Comparison of ENCODE assay signal across 15 cellular contexts in the genomic region with DNA sequence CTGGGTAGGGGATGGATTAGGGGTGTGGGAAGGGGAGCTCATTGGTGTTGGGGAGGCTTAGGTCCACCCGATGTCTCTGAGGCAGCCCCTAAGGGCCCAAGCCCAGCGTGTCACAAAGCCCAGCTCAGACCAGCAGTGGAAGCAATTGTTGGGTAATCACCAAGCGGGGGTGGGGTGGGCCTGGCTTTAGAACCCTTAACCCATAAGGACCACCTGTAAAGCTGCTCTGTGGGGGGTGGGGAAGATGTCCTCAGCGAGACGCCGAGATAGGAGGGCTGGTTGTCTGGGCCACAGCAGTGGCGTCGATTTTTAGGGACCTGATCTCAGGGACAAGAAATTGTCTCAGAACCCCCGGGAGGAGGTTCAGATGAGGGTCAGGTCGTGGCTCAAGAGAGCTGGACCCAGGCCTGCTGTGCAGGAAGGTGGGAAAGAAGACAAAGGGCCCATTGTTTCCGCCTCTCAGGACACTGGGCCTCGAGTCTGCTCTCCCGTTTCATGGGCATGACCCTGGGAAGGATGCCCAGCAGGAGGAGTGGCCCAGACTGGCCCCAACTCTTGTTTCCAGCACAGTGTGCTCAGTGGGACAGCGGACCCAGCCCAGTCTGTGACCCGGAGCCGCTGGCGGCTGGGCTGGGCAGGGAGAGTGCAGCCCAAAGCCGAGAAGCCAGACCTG. TPM values are rescaled to one million over a fixed set of nuclear protein-coding genes. Genes with fewer than 3 reads are reported as not detected.
DNase-seq lines count a peak whose midpoint lies in the region; ATAC-seq and TF ChIP-seq lines count a peak whose summit lies in the region.
"Had no signal": no experiment of that assay in that cellular context is flagged by ENCODE, and none has a peak within 500 bp of the region (broad histone marks: within the 10 kb centered on the region; RNA-seq: fewer than 3 reads in every experiment).

No MANE protein-coding gene starts in this region.

- WGBS in aorta, 2 donors, result 62 to 63% methylated on average over 18 of the region's 18 CpGs

- intact Hi-C loops in breast epithelium (cut with DNase I; ENCODE audit: low total_unique reads), result no loop called here
- intact Hi-C loops in MCF 10A (cut with micrococcal nuclease), result no loop called here
- intact Hi-C loops in aorta (cut with DNase I), result no loop called here

- DNase-seq in breast epithelium (ENCODE audit: low spot score in 2 of 2) (peak; percentile 48 to 75), MCF 10A (ENCODE audit: unreplicated experiment) (no peak), globus pallidus (ENCODE audit: low spot score) (peak; percentile 82), mucosa of gallbladder (ENCODE audit: low spot score) (peak; percentile 56), aorta (peak in 1 of 2 donors; percentile 44), DMS114 treated with DMSO at 0.1 percent for 48 hours (lab: John Stamatoyannopoulos, UW; ENCODE audit: unreplicated experiment) (no peak), AG20443 (ENCODE audit: low spot score) (no peak), ecto neural progenitor cell (ENCODE audit: low spot score) (no peak)
- DNase-seq: HFFc6, upper lobe of left lung had no signal

- H3K27me3 ChIP-seq in breast epithelium (no peaks in the 10 kb centered on the region), aorta (ENCODE audit: control insufficient read depth in 1 of 2, insufficient read depth in 2 of 2, low read length in 1 of 2) (no peaks in the 10 kb centered on the region)
- H3K27me3 ChIP-seq: upper lobe of left lung had no signal

- BruUV-seq in MCF 10A (replicated peaks; lab: Mats Ljungman, UMichigan), result no TSS peak

- no peak for TF ChIP-seq POLR2A in breast epithelium (IDR thresholded peaks at IDR 0.05)

- ATAC-seq in aorta (ENCODE audit: low FRiP score), result peak; percentile 22

- peaks cover 36% of the 10 kb centered on the region for H3K36me3 Mint-ChIP-seq in MCF 10A (ENCODE audit: insufficient read depth, unreplicated experiment)

- H3K4me1 Mint-ChIP-seq in MCF 10A (ENCODE audit: insufficient read depth, unreplicated experiment), result peaks cover 23% of the 10 kb centered on the region

- no peaks in the 10 kb centered on the region for H3K27me3 Mint-ChIP-seq in MCF 10A (ENCODE audit: insufficient read depth, unreplicated experiment)
- H3K27me3 Mint-ChIP-seq: activated naive CD8-positive, alpha-beta T cell had no signal

- no peak overlapping the region for H3K27ac Mint-ChIP-seq in MCF 10A (ENCODE audit: low read depth, unreplicated experiment)
- H3K27ac Mint-ChIP-seq: activated naive CD8-positive, alpha-beta T cell; HFFc6; mesothelial cell of epicardium had no signal

- CTCF ChIA-PET in MCF 10A (lab: Yijun Ruan, JAX), result interaction anchor here (1.0 to 1.1 kb wide), 2 partner anchors 28 to 48 kb away, joined by 3 to 6 read pairs; no protein-coding TSS in a partner anchor

- no peaks in the 10 kb centered on the region for H3K9me3 ChIP-seq in breast epithelium
- peaks cover 1% of the 10 kb centered on the region for H3K9me3 ChIP-seq in aorta (ENCODE audit: control insufficient read depth, low read length)
- H3K9me3 ChIP-seq: upper lobe of left lung had no signal

- H3K4me3 Mint-ChIP-seq in MCF 10A (ENCODE audit: unreplicated experiment), result no peak overlapping the region
- H3K4me3 Mint-ChIP-seq: activated naive CD8-positive, alpha-beta T cell; HFFc6; mesothelial cell of epicardium had no signal

- H3K36me3 ChIP-seq in breast epithelium, result no peaks in the 10 kb centered on the region
- H3K36me3 ChIP-seq in aorta (ENCODE audit: control insufficient read depth in 1 of 2, insufficient read depth in 2 of 2, low read length in 1 of 2), result peaks cover 0 to 1% of the 10 kb centered on the region in 2 donors

- H3K4me3 ChIP-seq in breast epithelium (no peak overlapping the region), aorta (ENCODE audit: low read length in 2 of 2) (no peak overlapping the region)
- H3K4me3 ChIP-seq: upper lobe of left lung had no signal

- H3K9me3 Mint-ChIP-seq in MCF 10A (ENCODE audit: unreplicated experiment), result no peaks in the 10 kb centered on the region
- H3K9me3 Mint-ChIP-seq: mesothelial cell of epicardium had no signal

- H3K4me1 ChIP-seq in breast epithelium (peaks cover 0 to 6% of the 10 kb centered on the region in 2 donors), aorta (ENCODE audit: control insufficient read depth in 1 of 2, insufficient read depth in 2 of 2, low read length in 2 of 2) (no peaks in the 10 kb centered on the region)

- H3K27ac ChIP-seq in breast epithelium, result peak overlapping the region; percentile 72 to 77
- no peak overlapping the region for H3K27ac ChIP-seq in aorta (ENCODE audit: low read depth in 1 of 2, low read length in 2 of 2)
- H3K27ac ChIP-seq: KMS-11 had no signal

- no peak for TF ChIP-seq CTCF in breast epithelium (IDR thresholded peaks at IDR 0.05)
- no peak for TF ChIP-seq CTCF in MCF 10A (IDR thresholded peaks at IDR 0.05; ENCODE audit: unreplicated experiment)

- POLR2A ChIA-PET in MCF 10A (lab: Yijun Ruan, JAX), result interaction anchor here (0.9 to 4.6 kb wide), 4 partner anchors 8 to 54 kb away, joined by 3 to 30 read pairs (median 4); no protein-coding TSS in a partner anchor

RNA-seq across cellular contexts. Expression of a gene that starts 15.9 kb away (rescaled TPM):
- 10 to 100 TPM; 10.5 to 39.8 (median 12.0) TPM for total RNA-seq in breast epithelium
- total RNA-seq in MCF 10A (2022), result 5.0 and 7.7 TPM in 2 replicates
- total RNA-seq in mucosa of gallbladder, result 2.4 TPM
- 1 to 10 TPM; 2.5 to 7.6 TPM for total RNA-seq in aorta
- 1 to 10 TPM in 1 of 2 donors, not detected in 1; 2.0 TPM for polyA plus RNA-seq in aorta
- total RNA-seq: A673; activated CD8-positive, alpha-beta memory T cell treated with anti-CD3 and anti-CD28 coated beads for 36 hours had no signal

RNA-seq across cellular contexts. Expression of a gene that starts 29.9 kb away (rescaled TPM):
- total RNA-seq in breast epithelium (1 to 10 TPM; 1.5 to 7.2 (median 4.9) TPM), MCF 10A (2022) (not detected in 2 replicates), mucosa of gallbladder (4.3 TPM), aorta (1 to 10 TPM; 1.2 to 8.6 TPM)
- polyA plus RNA-seq in aorta, result not detected
- total RNA-seq: A673, HFFc6 had no signal

RNA-seq across cellular contexts. Expression of a gene that starts 32.2 kb away (rescaled TPM):
- 10 to 100 TPM in 2 of 3 donors, 1 to 10 TPM in 1; 5.9 to 37.4 (median 27.2) TPM for total RNA-seq in breast epithelium
- not detected in 2 replicates for total RNA-seq in MCF 10A (2022)
- 14.7 TPM for total RNA-seq in mucosa of gallbladder
- 10 to 100 TPM; 22.4 to 26.6 TPM for total RNA-seq in aorta
- polyA plus RNA-seq in aorta, result 1 to 10 TPM in 1 of 2 donors, under 1 TPM in 1; 0.95 to 2.1 TPM
- total RNA-seq: activated CD8-positive, alpha-beta memory T cell treated with anti-CD3 and anti-CD28 coated beads for 36 hours had no signal

Comparison
In these comparisons a context has a peak if more than half of its experiments do, and no peak if none do; other contexts are left out.
1. DNase-seq: peak in breast epithelium (2 of 2), globus pallidus (single experiment) and mucosa of gallbladder (single experiment); none in MCF 10A (single experiment), DMS114 treated with DMSO at 0.1 percent for 48 hours (single experiment), AG20443 (single experiment) and ecto neural progenitor cell (single experiment).
2. H3K27ac ChIP-seq: peak in breast epithelium (2 of 2); none in aorta (0 of 2).